ENCODE assay signal across 12 cellular contexts in the genomic region with DNA sequence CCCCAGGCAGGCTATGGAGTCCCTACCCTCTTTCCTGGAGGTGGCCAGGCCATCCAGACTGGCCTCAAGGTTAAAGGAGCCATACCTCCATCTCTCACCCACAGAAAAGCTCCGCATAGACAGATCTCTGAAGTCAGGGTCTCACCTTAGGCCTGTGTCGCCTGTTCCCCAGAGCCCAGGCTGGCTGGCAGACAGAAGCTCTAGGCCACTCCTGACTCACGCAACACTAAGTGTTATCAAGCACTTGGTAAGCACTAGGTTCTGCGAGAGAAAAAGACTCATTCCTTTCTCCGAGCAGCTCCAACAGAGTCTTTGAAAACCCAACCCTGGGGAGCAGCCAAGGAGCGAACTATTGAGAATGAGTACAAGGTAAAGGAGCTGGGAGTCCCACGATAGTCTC. TPM values are rescaled to one million over a fixed set of nuclear protein-coding genes. Genes with fewer than 3 reads are reported as not detected.
A peak's percentile ranks its signal among the peaks of the same experiment; 100 is the strongest.
DNase-seq lines count a peak whose midpoint lies in the region; ATAC-seq and TF ChIP-seq lines count a peak whose summit lies in the region.
"Had no signal": no experiment of that assay in that cellular context is flagged by ENCODE, and none has a peak within 500 bp of the region (broad histone marks: within the 10 kb centered on the region; RNA-seq: fewer than 3 reads in every experiment).

No MANE protein-coding gene starts in this region.

- H3K27me3 ChIP-seq in NT2/D1 (ENCODE audit: insufficient read depth, insufficient read length): no peaks in the 10 kb centered on the region
- H3K27me3 ChIP-seq in esophagus muscularis mucosa: no peaks in the 10 kb centered on the region
- H3K27me3 ChIP-seq: foreskin keratinocyte had no signal

- peaks cover 94% of the 10 kb centered on the region for H3K36me3 ChIP-seq in NT2/D1 (ENCODE audit: insufficient read depth, insufficient read length, low read length)
- peaks cover 0 to 24% (median 7%) of the 10 kb centered on the region in 4 donors for H3K36me3 ChIP-seq in esophagus muscularis mucosa

- DNase-seq in ELR (ENCODE audit: low read depth) (peak; percentile 54), NT2/D1 (ENCODE audit: low read depth, low spot score) (no peak), esophagus muscularis mucosa (ENCODE audit: extremely low spot score) (no peak), progenitor cell of endocrine pancreas (ENCODE audit: low spot score, unreplicated experiment) (no peak), NCI-H82 (lab: John Stamatoyannopoulos, UW) (no peak)
- DNase-seq: activated effector memory CD4-positive, alpha-beta T cell treated with anti-CD3 and anti-CD28 coated beads, Interleukin-2, amount 50 U/mL, for 16 hours; NCI-H187; occipital lobe had no signal

- H3K4me1 Mint-ChIP-seq in progenitor cell of endocrine pancreas (ENCODE audit: low read depth): peaks cover 84% of the 10 kb centered on the region

- TF ChIP-seq POLR2A in esophagus muscularis mucosa (IDR thresholded peaks at IDR 0.05; ENCODE audit: low read depth) (no peak), GM18505 (IDR thresholded peaks at IDR 0.05; ENCODE audit: borderline replicate concordance, extremely low read depth, insufficient read depth, insufficient read length) (no peak)

- H3K36me3 Mint-ChIP-seq in progenitor cell of endocrine pancreas (ENCODE audit: insufficient read depth): peaks cover 7% of the 10 kb centered on the region

- TF ChIP-seq EP300 in esophagus muscularis mucosa (IDR thresholded peaks at IDR 0.05): no peak

- peak overlapping the region; percentile 53 for H3K4me3 Mint-ChIP-seq in progenitor cell of endocrine pancreas (ENCODE audit: low read depth)

- H3K9ac ChIP-seq in NT2/D1 (ENCODE audit: insufficient read length, low read depth): peak overlapping the region; percentile 32

- H3K9me3 Mint-ChIP-seq in progenitor cell of endocrine pancreas (ENCODE audit: low read depth): no peaks in the 10 kb centered on the region

- no peak for ATAC-seq in GM18505 (IDR thresholded peaks at IDR 0.05; ENCODE audit: unreplicated experiment)
- no peak for ATAC-seq in GM21786 (IDR thresholded peaks at IDR 0.05; ENCODE audit: unreplicated experiment)
- no peak for ATAC-seq in HG02981 (IDR thresholded peaks at IDR 0.05; ENCODE audit: unreplicated experiment)
- ATAC-seq: foreskin keratinocyte had no signal

- H3K9me3 ChIP-seq in NT2/D1 (ENCODE audit: insufficient read depth, low read length) (no peaks in the 10 kb centered on the region), esophagus muscularis mucosa (no peaks in the 10 kb centered on the region)

- H3K27ac Mint-ChIP-seq in progenitor cell of endocrine pancreas: peak overlapping the region; percentile 9

- H3K4me3 ChIP-seq in NT2/D1 (ENCODE audit: insufficient read length, low read depth) (no peak overlapping the region), esophagus muscularis mucosa (peak overlapping the region in 3 of 4 donors; percentile 9 to 95 (median 11))

- H3K4me1 ChIP-seq in NT2/D1 (ENCODE audit: insufficient read depth, insufficient read length) (peaks cover 19% of the 10 kb centered on the region), esophagus muscularis mucosa (peaks cover 72 to 90% (median 87%) of the 10 kb centered on the region in 4 donors)

- peak overlapping the region; percentile 90 to 99 (median 98) for H3K27ac ChIP-seq in esophagus muscularis mucosa (replicated peaks in 1 of 4)
- H3K27ac ChIP-seq: foreskin keratinocyte had no signal

- WGBS in esophagus muscularis mucosa: 75% methylated on average over 6 of the region's 7 CpGs

- TF ChIP-seq CTCF in esophagus muscularis mucosa (IDR thresholded peaks at IDR 0.05) (no peak), progenitor cell of endocrine pancreas (IDR thresholded peaks at IDR 0.05; ENCODE audit: unreplicated experiment) (no peak)

- intact Hi-C loops in esophagus muscularis mucosa (cut with DNase I): loop anchor here (5.0 to 10.0 kb wide), 4 partner anchors 98 to 400 kb away; no protein-coding TSS in a partner anchor

- no peaks in the 10 kb centered on the region for H3K27me3 Mint-ChIP-seq in progenitor cell of endocrine pancreas

RNA-seq across cellular contexts. Expression of a gene that starts 6.1 kb away (rescaled TPM):
- total RNA-seq in esophagus muscularis mucosa (10 to 100 TPM; 22.5 to 54.9 (median 40.0) TPM), progenitor cell of endocrine pancreas (24.3 and 27.8 TPM in 2 replicates)
